1 cellular context compared by ENCODE assay signal in the genomic region with DNA sequence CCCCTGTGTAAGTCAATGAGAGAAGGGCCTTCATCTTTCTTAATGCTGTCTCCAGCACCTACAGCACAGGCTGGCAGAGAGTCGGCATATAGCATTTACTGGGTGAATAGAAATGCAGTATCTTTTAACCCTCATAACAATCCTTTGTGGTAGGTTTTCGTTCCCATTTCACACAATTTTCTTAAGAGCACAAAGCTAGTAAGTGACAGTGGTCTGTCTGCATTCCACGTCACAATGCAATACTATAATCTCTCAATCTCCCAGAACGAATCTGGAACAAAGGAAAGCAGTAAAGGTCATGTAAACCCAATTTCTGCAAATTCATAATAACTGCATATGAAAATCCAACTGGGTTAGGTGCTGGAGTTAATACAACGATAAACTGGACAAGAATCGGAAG.
TF ChIP-seq lines count a peak whose summit lies in the region.

No MANE protein-coding gene starts in this region.

TF ChIP-seq in HepG2, 621 proteins besides CTCF, POLR2A, EP300 and RAD21:
- TF ChIP-seq DRAP1 (CRISPR knock-in tag; IDR thresholded peaks at IDR 0.05) (no peak), HNRNPH1 (optimal IDR thresholded peaks at IDR 0.05; ENCODE audit: low read depth, low read length) (no peak), ZNF766 (CRISPR knock-in tag; IDR thresholded peaks at IDR 0.05; ENCODE audit: borderline replicate concordance) (no peak), DNMT3B (CRISPR knock-in tag; conservative IDR thresholded peaks at IDR 0.05) (no peak), PCBP2 (optimal IDR thresholded peaks at IDR 0.05; ENCODE audit: low read depth, low read length, poor library complexity, severe bottlenecking) (no peak), TGIF2 (CRISPR knock-in tag; IDR thresholded peaks at IDR 0.05) (no peak), JUND (CRISPR knock-in tag; IDR thresholded peaks at IDR 0.05) (no peak), ZNF510 (CRISPR knock-in tag; IDR thresholded peaks at IDR 0.05; ENCODE audit: low read depth) (no peak), FOSL1 (CRISPR knock-in tag; IDR thresholded peaks at IDR 0.05; ENCODE audit: borderline replicate concordance) (no peak), SOX6 (IDR thresholded peaks at IDR 0.05) (no peak), SOX6 (CRISPR knock-in tag; IDR thresholded peaks at IDR 0.05) (no peak), ZSCAN12 (CRISPR knock-in tag; IDR thresholded peaks at IDR 0.05) (no peak), ZFP36L2 (CRISPR knock-in tag; IDR thresholded peaks at IDR 0.05) (no peak), ZNF12 (CRISPR knock-in tag; IDR thresholded peaks at IDR 0.05) (no peak), ZNF891 (CRISPR knock-in tag; IDR thresholded peaks at IDR 0.05) (no peak), SRSF9 (IDR thresholded peaks at IDR 0.05; ENCODE audit: borderline replicate concordance, insufficient read depth, low read depth, low read length, poor library complexity, severe bottlenecking) (no peak), ZNF850 (CRISPR knock-in tag; conservative IDR thresholded peaks at IDR 0.05) (no peak), ETV6 (CRISPR knock-in tag; conservative IDR thresholded peaks at IDR 0.05) (no peak), MAFG (CRISPR knock-in tag; IDR thresholded peaks at IDR 0.05) (no peak)
- TF ChIP-seq, protein P1, sequence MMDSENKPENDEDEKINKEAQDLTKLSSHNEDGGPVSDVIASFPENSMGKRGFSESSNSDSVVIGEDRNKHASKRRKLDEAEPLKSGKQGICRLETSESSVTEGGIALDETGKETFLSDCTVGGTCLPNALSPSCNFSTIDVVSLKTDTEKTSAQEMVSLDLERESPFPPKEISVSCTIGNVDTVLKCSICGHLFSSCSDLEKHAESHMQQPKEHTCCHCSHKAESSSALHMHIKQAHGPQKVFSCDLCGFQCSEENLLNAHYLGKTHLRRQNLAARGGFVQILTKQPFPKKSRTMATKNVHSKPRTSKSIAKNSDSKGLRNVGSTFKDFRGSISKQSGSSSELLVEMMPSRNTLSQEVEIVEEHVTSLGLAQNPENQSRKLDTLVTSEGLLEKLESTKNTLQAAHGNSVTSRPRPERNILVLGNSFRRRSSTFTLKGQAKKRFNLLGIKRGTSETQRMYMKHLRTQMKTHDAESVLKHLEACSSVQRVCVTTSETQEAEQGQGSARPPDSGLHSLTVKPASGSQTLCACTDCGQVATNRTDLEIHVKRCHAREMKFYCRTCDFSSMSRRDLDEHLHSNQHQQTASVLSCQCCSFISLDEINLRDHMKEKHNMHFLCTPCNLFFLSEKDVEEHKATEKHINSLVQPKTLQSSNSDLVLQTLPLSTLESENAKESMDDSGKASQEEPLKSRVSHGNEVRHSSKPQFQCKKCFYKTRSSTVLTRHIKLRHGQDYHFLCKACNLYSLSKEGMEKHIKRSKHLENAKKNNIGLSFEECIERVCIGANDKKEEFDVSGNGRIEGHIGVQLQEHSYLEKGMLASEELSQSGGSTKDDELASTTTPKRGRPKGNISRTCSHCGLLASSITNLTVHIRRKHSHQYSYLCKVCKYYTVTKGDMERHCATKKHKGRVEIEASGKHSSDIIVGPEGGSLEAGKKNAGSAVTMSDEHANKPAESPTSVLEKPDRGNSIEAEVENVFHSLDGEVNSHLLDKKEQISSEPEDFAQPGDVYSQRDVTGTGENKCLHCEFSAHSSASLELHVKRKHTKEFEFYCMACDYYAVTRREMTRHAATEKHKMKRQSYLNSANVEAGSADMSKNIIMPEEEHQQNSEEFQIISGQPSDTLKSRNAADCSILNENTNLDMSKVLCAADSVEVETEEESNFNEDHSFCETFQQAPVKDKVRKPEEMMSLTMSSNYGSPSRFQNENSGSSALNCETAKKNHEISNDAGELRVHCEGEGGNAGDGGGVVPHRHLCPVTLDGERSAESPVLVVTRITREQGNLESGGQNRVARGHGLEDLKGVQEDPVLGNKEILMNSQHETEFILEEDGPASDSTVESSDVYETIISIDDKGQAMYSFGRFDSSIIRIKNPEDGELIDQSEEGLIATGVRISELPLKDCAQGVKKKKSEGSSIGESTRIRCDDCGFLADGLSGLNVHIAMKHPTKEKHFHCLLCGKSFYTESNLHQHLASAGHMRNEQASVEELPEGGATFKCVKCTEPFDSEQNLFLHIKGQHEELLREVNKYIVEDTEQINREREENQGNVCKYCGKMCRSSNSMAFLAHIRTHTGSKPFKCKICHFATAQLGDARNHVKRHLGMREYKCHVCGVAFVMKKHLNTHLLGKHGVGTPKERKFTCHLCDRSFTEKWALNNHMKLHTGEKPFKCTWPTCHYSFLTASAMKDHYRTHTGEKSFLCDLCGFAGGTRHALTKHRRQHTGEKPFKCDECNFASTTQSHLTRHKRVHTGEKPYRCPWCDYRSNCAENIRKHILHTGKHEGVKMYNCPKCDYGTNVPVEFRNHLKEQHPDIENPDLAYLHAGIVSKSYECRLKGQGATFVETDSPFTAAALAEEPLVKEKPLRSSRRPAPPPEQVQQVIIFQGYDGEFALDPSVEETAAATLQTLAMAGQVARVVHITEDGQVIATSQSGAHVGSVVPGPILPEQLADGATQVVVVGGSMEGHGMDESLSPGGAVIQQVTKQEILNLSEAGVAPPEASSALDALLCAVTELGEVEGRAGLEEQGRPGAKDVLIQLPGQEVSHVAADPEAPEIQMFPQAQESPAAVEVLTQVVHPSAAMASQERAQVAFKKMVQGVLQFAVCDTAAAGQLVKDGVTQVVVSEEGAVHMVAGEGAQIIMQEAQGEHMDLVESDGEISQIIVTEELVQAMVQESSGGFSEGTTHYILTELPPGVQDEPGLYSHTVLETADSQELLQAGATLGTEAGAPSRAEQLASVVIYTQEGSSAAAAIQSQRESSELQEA (CRISPR knock-in tag; IDR thresholded peaks at IDR 0.05; ENCODE audit: not compliant biosample characterization) = no peak
- TF ChIP-seq, protein P2, sequence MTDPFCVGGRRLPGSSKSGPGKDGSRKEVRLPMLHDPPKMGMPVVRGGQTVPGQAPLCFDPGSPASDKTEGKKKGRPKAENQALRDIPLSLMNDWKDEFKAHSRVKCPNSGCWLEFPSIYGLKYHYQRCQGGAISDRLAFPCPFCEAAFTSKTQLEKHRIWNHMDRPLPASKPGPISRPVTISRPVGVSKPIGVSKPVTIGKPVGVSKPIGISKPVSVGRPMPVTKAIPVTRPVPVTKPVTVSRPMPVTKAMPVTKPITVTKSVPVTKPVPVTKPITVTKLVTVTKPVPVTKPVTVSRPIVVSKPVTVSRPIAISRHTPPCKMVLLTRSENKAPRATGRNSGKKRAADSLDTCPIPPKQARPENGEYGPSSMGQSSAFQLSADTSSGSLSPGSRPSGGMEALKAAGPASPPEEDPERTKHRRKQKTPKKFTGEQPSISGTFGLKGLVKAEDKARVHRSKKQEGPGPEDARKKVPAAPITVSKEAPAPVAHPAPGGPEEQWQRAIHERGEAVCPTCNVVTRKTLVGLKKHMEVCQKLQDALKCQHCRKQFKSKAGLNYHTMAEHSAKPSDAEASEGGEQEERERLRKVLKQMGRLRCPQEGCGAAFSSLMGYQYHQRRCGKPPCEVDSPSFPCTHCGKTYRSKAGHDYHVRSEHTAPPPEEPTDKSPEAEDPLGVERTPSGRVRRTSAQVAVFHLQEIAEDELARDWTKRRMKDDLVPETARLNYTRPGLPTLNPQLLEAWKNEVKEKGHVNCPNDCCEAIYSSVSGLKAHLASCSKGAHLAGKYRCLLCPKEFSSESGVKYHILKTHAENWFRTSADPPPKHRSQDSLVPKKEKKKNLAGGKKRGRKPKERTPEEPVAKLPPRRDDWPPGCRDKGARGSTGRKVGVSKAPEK (CRISPR knock-in tag; IDR thresholded peaks at IDR 0.05; ENCODE audit: borderline replicate concordance) = no peak
